18 cellular contexts compared by ENCODE assay signal in the genomic region with DNA sequence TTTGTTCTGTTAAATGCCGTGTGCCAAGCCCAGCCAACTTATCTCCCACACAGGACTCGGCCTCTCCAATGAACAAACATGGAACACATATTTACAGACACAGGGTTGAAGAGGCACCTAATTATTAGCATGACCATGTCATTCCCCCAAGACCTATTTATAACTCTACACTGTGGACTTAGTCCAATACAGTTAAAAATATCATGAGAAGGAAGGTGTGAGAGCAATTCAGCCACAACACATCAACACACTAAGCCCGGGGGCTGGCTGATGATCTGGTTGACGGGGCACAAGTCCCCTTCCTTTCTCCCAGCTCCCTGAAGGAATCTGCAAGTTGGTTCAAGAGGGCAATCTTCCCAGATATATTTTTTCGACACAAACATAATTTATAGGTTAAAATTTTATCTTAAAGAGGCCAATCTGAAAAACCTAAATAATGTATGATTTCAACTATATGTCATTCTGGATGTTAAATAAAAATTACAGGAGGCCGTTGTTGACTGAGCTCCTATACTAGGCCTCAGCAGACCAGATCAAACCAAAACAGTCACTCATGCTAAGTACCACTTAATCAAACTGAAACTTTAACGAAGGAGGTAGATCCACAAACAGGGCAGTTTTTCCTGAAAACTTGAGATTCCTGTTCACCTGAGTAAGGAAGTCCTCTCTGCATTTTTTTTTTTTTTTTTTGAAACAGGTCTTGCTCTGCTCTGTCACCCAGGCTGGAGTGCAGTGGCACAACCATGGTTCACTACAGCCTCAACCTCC.
"Had no signal": no experiment of that assay in that cellular context is flagged by ENCODE, and none has a peak within 500 bp of the region (broad histone marks: within the 10 kb centered on the region; RNA-seq: fewer than 3 reads in every experiment).

No MANE protein-coding gene starts in this region.

- ATAC-seq: activated naive CD4-positive, alpha-beta T cell treated with anti-CD3 and anti-CD28 coated beads, Interleukin-2, amount 50 U/mL, for 72 hours; body of pancreas; effector memory CD8-positive, alpha-beta T cell; left colon; naive thymus-derived CD4-positive, alpha-beta T cell; right lobe of liver; T-helper 17 cell had no signal

- H3K9me3 Mint-ChIP-seq: stimulated activated naive CD8-positive, alpha-beta T cell treated with anti-CD3 and anti-CD28 coated beads, Interleukin-15, Interleukin-2, amounts not matched to agents 100 ng/mL and 50 ng/mL, for 24 hours had no signal

- DNase-seq: activated B cell treated with CpG ODN at 0.5 μM for 24 hours; amniotic stem cell; body of pancreas; cerebellar nuclear complex; effector memory CD8-positive, alpha-beta T cell; left colon; naive thymus-derived CD4-positive, alpha-beta T cell; posterior cingulate gyrus; right lobe of liver; SK-N-SH; stimulated activated CD4-positive, alpha-beta T cell treated with anti-CD3 and anti-CD28 coated beads, Interleukin-2, amount 100 ng/mL, for 24 hours; T-helper 17 cell; testis; uterus had no signal

- H3K4me3 ChIP-seq: body of pancreas, right lobe of liver, testis, uterus had no signal

- H3K27ac ChIP-seq: body of pancreas, epithelial cell of prostate, right lobe of liver, testis, uterus had no signal

- H3K27me3 ChIP-seq: body of pancreas, right lobe of liver, testis, uterus had no signal

- H3K36me3 ChIP-seq: right lobe of liver, uterus had no signal

- H3K4me1 ChIP-seq: body of pancreas, right lobe of liver, testis, uterus had no signal

- H3K27ac Mint-ChIP-seq: stimulated activated naive CD8-positive, alpha-beta T cell treated with anti-CD3 and anti-CD28 coated beads, Interleukin-15, Interleukin-2, amounts not matched to agents 100 ng/mL and 50 ng/mL, for 24 hours; T-helper 17 cell had no signal

- H3K27me3 Mint-ChIP-seq: activated B cell treated with CpG ODN at 0.5 μM for 24 hours; dendritic cell treated with granulocyte-macrophage colony-stimulating factor and Interleukin-4, amounts not matched to agents 40 ng/mL and 50 ng/mL, for 4 days; effector memory CD8-positive, alpha-beta T cell; naive thymus-derived CD4-positive, alpha-beta T cell; stimulated activated naive CD8-positive, alpha-beta T cell treated with anti-CD3 and anti-CD28 coated beads, Interleukin-15, Interleukin-2, amounts not matched to agents 100 ng/mL and 50 ng/mL, for 24 hours; T-helper 17 cell had no signal

- H3K9me3 ChIP-seq: body of pancreas, right lobe of liver, SK-N-SH, testis, uterus had no signal

- H3K4me3 Mint-ChIP-seq: activated B cell treated with CpG ODN at 0.5 μM for 24 hours; dendritic cell treated with granulocyte-macrophage colony-stimulating factor and Interleukin-4, amounts not matched to agents 40 ng/mL and 50 ng/mL, for 4 days; effector memory CD8-positive, alpha-beta T cell; naive thymus-derived CD4-positive, alpha-beta T cell; stimulated activated naive CD8-positive, alpha-beta T cell treated with anti-CD3 and anti-CD28 coated beads, Interleukin-15, Interleukin-2, amounts not matched to agents 100 ng/mL and 50 ng/mL, for 24 hours; T-helper 17 cell had no signal
